Comparison of ENCODE assay signal across 8 cellular contexts in the genomic region with DNA sequence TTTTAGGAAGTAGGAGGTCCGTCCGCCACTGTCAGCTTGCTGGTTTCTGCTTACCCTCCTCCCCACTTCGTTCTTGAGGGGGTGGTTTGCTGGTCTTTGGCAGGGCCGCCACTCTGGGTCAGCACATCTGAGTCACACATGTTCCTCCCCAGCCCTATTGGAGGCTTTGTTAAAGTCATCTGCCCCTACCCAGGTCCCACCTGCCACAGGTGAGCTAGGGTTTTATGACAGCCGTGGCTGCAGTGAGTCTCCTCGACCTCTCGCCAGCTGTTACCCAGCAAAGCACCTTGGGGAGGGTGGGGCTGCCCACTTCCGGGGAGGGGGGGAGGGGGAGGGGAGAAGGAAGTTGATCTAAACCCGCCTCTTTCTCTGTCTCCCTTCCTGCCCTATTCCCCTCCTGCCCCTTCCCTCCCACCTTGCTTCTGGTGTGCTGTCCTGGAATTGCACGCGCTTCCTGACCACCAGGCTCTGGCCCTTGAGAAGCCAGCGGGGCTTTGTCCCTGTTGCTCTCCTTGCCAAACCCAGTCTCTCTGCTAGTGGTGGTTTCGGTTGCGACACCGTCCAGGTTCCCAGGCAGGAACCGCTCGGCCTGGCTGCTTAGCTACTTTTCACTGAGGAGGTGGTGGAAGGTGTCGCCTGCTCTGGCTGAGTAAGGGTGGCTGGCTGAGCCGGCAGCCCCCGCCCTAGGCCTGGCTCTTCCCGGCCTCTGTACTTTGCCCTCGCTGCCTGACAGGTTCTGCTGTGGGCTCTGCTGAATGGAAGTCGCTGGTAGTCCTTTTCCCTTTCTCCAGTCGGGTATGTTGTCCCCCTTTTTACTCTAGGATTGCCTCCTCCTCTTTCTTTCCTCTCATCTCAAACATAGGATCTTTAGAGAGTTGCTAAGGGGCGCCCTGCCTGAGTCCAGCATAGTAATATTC. TPM values are rescaled to one million over a fixed set of nuclear protein-coding genes. Genes with fewer than 3 reads are reported as not detected.
DNase-seq lines count a peak whose midpoint lies in the region; ATAC-seq and TF ChIP-seq lines count a peak whose summit lies in the region.

No MANE protein-coding gene starts in this region.

- H2AFZ ChIP-seq in OCI-LY3 (ENCODE audit: low read depth, low read length), result no peak overlapping the region

- no peak for TF ChIP-seq POLR2A in uterus (IDR thresholded peaks at IDR 0.05)

- H3K79me2 ChIP-seq in OCI-LY3 (ENCODE audit: low read length), result peaks cover 90% of the 10 kb centered on the region

- intact Hi-C loops in Right ventricle myocardium inferior (cut with DNase I), result no loop called here
- intact Hi-C loops in uterus (cut with DNase I; ENCODE audit: low total_unique reads), result no loop called here

- peak overlapping the region; percentile 93 for H3K4me2 ChIP-seq in OCI-LY3 (ENCODE audit: low read length)

- TF ChIP-seq CTCF in OCI-LY3 (IDR thresholded peaks at IDR 0.05; ENCODE audit: low read depth, low read length) (no peak), uterus (IDR thresholded peaks at IDR 0.05) (no peak)

- H3K4me1 ChIP-seq in OCI-LY3 (ENCODE audit: low read length) (peaks cover 20% of the 10 kb centered on the region), rectal smooth muscle tissue (ENCODE audit: control insufficient read depth, insufficient read depth, low read length) (peaks cover 5% of the 10 kb centered on the region), uterus (peaks cover 8 to 13% of the 10 kb centered on the region in 2 donors)

- peak; percentile 45 for ATAC-seq in GM18861 (IDR thresholded peaks at IDR 0.05; ENCODE audit: unreplicated experiment)
- peak; percentile 74 for ATAC-seq in HG03159 (IDR thresholded peaks at IDR 0.05; ENCODE audit: unreplicated experiment)
- ATAC-seq in Right ventricle myocardium inferior, result peak; percentile 65

- H3K27ac ChIP-seq in OCI-LY3 (ENCODE audit: low read length) (peak overlapping the region; percentile 62), rectal smooth muscle tissue (ENCODE audit: low read depth, low read length) (no peak overlapping the region), uterus (peak overlapping the region; percentile 41 to 64)

- H3K27me3 ChIP-seq in OCI-LY3 (ENCODE audit: low read depth, low read length) (no peaks in the 10 kb centered on the region), rectal smooth muscle tissue (ENCODE audit: control insufficient read depth, insufficient read depth, low read length) (no peaks in the 10 kb centered on the region), uterus (no peaks in the 10 kb centered on the region)

- H3K4me3 ChIP-seq in OCI-LY3 (ENCODE audit: low read length), result peak overlapping the region; percentile 81
- H3K4me3 ChIP-seq in rectal smooth muscle tissue (ENCODE audit: low read length), result peak overlapping the region; percentile 70
- H3K4me3 ChIP-seq in uterus, result peak overlapping the region in 1 of 2 donors; percentile 14

- DNase-seq in activated effector memory CD4-positive, alpha-beta T cell treated with Interleukin-2 at 50 U/mL for 16 hours, result peak; percentile 70
- DNase-seq in Right ventricle myocardium inferior (ENCODE audit: missing footprints) (peak; percentile 87), uterus (peak; percentile 58 to 70), NCI-H1694 (lab: John Stamatoyannopoulos, UW) (no peak)

- peaks cover 78% of the 10 kb centered on the region for H4K20me1 ChIP-seq in OCI-LY3 (ENCODE audit: insufficient read depth, low read length)

- peak overlapping the region; percentile 72 for H3K9ac ChIP-seq in OCI-LY3 (ENCODE audit: low read length)
- peak overlapping the region; percentile 26 for H3K9ac ChIP-seq in rectal smooth muscle tissue (ENCODE audit: low read length)

- H3K36me3 ChIP-seq in OCI-LY3 (replicated peaks; ENCODE audit: low read depth, low read length) (peaks cover 17% of the 10 kb centered on the region), rectal smooth muscle tissue (ENCODE audit: control insufficient read depth, insufficient read depth, low read length) (no peaks in the 10 kb centered on the region), uterus (no peaks in the 10 kb centered on the region)

- H3K9me3 ChIP-seq in OCI-LY3 (ENCODE audit: insufficient read depth, low read length), result no peaks in the 10 kb centered on the region
- no peaks in the 10 kb centered on the region for H3K9me3 ChIP-seq in uterus

RNA-seq across cellular contexts. Expression of gene RCOR2, which starts 28.5 kb away (rescaled TPM):
- total RNA-seq in Right ventricle myocardium inferior (11.1 TPM), uterus (10 to 100 TPM in 1 of 4 donors, 1 to 10 TPM in 1, not detected in 2; 5.8 to 11.8 TPM)

RNA-seq across cellular contexts. Expression of gene MARK2, which starts 49.5 kb away (rescaled TPM):
- 37.4 TPM for total RNA-seq in Right ventricle myocardium inferior
- 10 to 100 TPM in 3 of 4 donors, 1 to 10 TPM in 1; 6.9 to 36.5 (median 17.7) TPM for total RNA-seq in uterus

RNA-seq across cellular contexts. Expression of gene NAA40, which starts 50.4 kb away (rescaled TPM):
- 18.7 TPM for total RNA-seq in Right ventricle myocardium inferior
- total RNA-seq in uterus, result 10 to 100 TPM in 2 of 4 donors, 1 to 10 TPM in 2; 2.1 to 17.8 (median 9.2) TPM
